Comparison of ENCODE assay signal across 17 cellular contexts in genomic region chr16:67356372-67356771, GRCh38. TPM values are rescaled to one million over a fixed set of nuclear protein-coding genes. Genes with fewer than 3 reads are reported as not detected.
DNase-seq lines count a peak whose midpoint lies in the region; ATAC-seq and TF ChIP-seq lines count a peak whose summit lies in the region.
"Had no signal": no experiment of that assay in that cellular context is flagged by ENCODE, and none has a peak within 500 bp of the region (broad histone marks: within the 10 kb centered on the region; RNA-seq: fewer than 3 reads in every experiment).

No MANE protein-coding gene starts in this region.

- peaks cover 4% of the 10 kb centered on the region for H3K36me3 Mint-ChIP-seq in nephron (ENCODE audit: low read depth)
- H3K36me3 Mint-ChIP-seq in activated CD4-positive, alpha-beta T cell treated with anti-CD3 and anti-CD28 coated beads for 36 hours (ENCODE audit: low read depth): no peaks in the 10 kb centered on the region
- H3K36me3 Mint-ChIP-seq: CD4-positive, alpha-beta memory T cell had no signal

- DNase-seq in NCI-H2227 (lab: John Stamatoyannopoulos, UW; ENCODE audit: unreplicated experiment) (peak; percentile 14), NCI-H2227 treated with DMSO at 0.1 percent for 48 hours (lab: John Stamatoyannopoulos, UW) (no peak), NCI-H69 (lab: John Stamatoyannopoulos, UW) (peak; percentile 1), thyroid gland (no peak)
- no peak for DNase-seq in activated naive CD4-positive, alpha-beta T cell treated with anti-CD3 and anti-CD28 coated beads, Interleukin-2, amount 50 U/mL, for 16 hours
- DNase-seq in activated CD4-positive, alpha-beta T cell treated with anti-CD3 and anti-CD28 coated beads for 36 hours: no peak
- DNase-seq: ACHN; BE2C; CD4-positive, alpha-beta memory T cell; DND-41; GDM1; H9 had no signal

- no peak for ATAC-seq in activated CD4-positive, alpha-beta T cell treated with anti-CD3 and anti-CD28 coated beads for 36 hours
- ATAC-seq: GM23338 had no signal

- intact Hi-C loops in thyroid gland (cut with DNase I): no loop called here
- intact Hi-C loops in activated CD4-positive, alpha-beta T cell treated with anti-CD3 and anti-CD28 coated beads for 36 hours (cut with DNase I, micrococcal nuclease): loop anchor here in 1 of 2 experiments (2.0 to 10.0 kb wide), 2 partner anchors 22 to 328 kb away; no protein-coding TSS in a partner anchor

- H3K27ac Mint-ChIP-seq in nephron: peak overlapping the region; percentile 82 to 95 (median 87)
- no peak overlapping the region for H3K27ac Mint-ChIP-seq in activated CD4-positive, alpha-beta T cell treated with anti-CD3 and anti-CD28 coated beads for 36 hours
- H3K27ac Mint-ChIP-seq: CD4-positive, alpha-beta memory T cell; GM23338; H9 had no signal

- H3K27me3 Mint-ChIP-seq in nephron (ENCODE audit: low read depth): peaks cover 8% of the 10 kb centered on the region
- H3K27me3 Mint-ChIP-seq in activated CD4-positive, alpha-beta T cell treated with anti-CD3 and anti-CD28 coated beads for 36 hours: peaks cover 6% of the 10 kb centered on the region

- H3K4me1 Mint-ChIP-seq in nephron: peaks cover 7% of the 10 kb centered on the region
- H3K4me1 Mint-ChIP-seq in activated CD4-positive, alpha-beta T cell treated with anti-CD3 and anti-CD28 coated beads for 36 hours: peaks cover 2% of the 10 kb centered on the region
- H3K4me1 Mint-ChIP-seq: GM23338, H9 had no signal

- no peaks in the 10 kb centered on the region for H3K4me1 ChIP-seq in thyroid gland
- H3K4me1 ChIP-seq: BE2C had no signal

- POLR2A ChIA-PET in activated CD4-positive, alpha-beta T cell treated with anti-CD3 and anti-CD28 coated beads for 36 hours (lab: Charles Lee): no interaction called here

- no peak overlapping the region for H3K27ac ChIP-seq in thyroid gland
- H3K27ac ChIP-seq: C4-2B had no signal

- TF ChIP-seq CTCF in nephron (IDR thresholded peaks at IDR 0.05; ENCODE audit: unreplicated experiment in 3 of 3): no peak
- TF ChIP-seq CTCF in thyroid gland (IDR thresholded peaks at IDR 0.05): no peak

- no peaks in the 10 kb centered on the region for H3K27me3 ChIP-seq in thyroid gland
- H3K27me3 ChIP-seq: BE2C had no signal

- H3K4me3 ChIP-seq in thyroid gland (replicated peaks in 1 of 3): no peak overlapping the region
- H3K4me3 ChIP-seq: GM23338 had no signal

- no peaks in the 10 kb centered on the region for H3K9me3 Mint-ChIP-seq in nephron
- H3K9me3 Mint-ChIP-seq in activated CD4-positive, alpha-beta T cell treated with anti-CD3 and anti-CD28 coated beads for 36 hours (ENCODE audit: low read depth): no peaks in the 10 kb centered on the region
- H3K9me3 Mint-ChIP-seq: CD4-positive, alpha-beta memory T cell; GM23338; H9 had no signal

- H3K9me3 ChIP-seq in thyroid gland: no peaks in the 10 kb centered on the region
- H3K9me3 ChIP-seq: BE2C had no signal

- CTCF ChIA-PET in activated CD4-positive, alpha-beta T cell treated with anti-CD3 and anti-CD28 coated beads for 36 hours (lab: Charles Lee): interaction anchor here (0.7 to 1.5 kb wide), 4 partner anchors 9 to 43 kb away, joined by 3 to 4 read pairs (median 3); partner anchors contain the start of gene TPPP3

- no peaks in the 10 kb centered on the region for H3K36me3 ChIP-seq in thyroid gland
- H3K36me3 ChIP-seq: BE2C had no signal

- 84 to 93% methylated on average over 3 of the region's 3 CpGs for WGBS in thyroid gland, 2 donors

- H3K4me3 Mint-ChIP-seq in nephron: peak overlapping the region; percentile 1 to 33 (median 9)
- H3K4me3 Mint-ChIP-seq in activated CD4-positive, alpha-beta T cell treated with anti-CD3 and anti-CD28 coated beads for 36 hours: no peak overlapping the region
- H3K4me3 Mint-ChIP-seq: CD4-positive, alpha-beta memory T cell; GM23338; H9 had no signal

- TF ChIP-seq POLR2A in thyroid gland (IDR thresholded peaks at IDR 0.05): no peak

RNA-seq across cellular contexts. Expression of gene LRRC36, which starts 29.8 kb away (rescaled TPM):
- under 1 TPM in 1 of 4 donors, not detected in 3; 0.22 TPM for total RNA-seq in thyroid gland
- under 1 TPM; 0.51 to 0.66 TPM for total RNA-seq in activated CD4-positive, alpha-beta T cell treated with anti-CD3 and anti-CD28 coated beads for 36 hours
- total RNA-seq: A172; CD4-positive, alpha-beta memory T cell; H9; HT1080 had no signal

RNA-seq across cellular contexts. Expression of gene KCTD19, which starts 29.8 kb away (rescaled TPM):
- total RNA-seq in thyroid gland: 1 to 10 TPM in 1 of 4 donors, not detected in 3; 2.6 TPM
- 1 to 10 TPM; 1.8 to 2.0 TPM for total RNA-seq in activated CD4-positive, alpha-beta T cell treated with anti-CD3 and anti-CD28 coated beads for 36 hours
- total RNA-seq: A172; CD4-positive, alpha-beta memory T cell; HT1080 had no signal

RNA-seq across cellular contexts. Expression of gene TPPP3, which starts 36.9 kb away (rescaled TPM):
- 1 to 10 TPM in 2 of 4 donors, under 1 TPM in 2; 0.54 to 2.3 (median 1.5) TPM for total RNA-seq in thyroid gland
- total RNA-seq in activated CD4-positive, alpha-beta T cell treated with anti-CD3 and anti-CD28 coated beads for 36 hours: not detected
- total RNA-seq: CD4-positive, alpha-beta memory T cell; HT1080 had no signal

RNA-seq across cellular contexts. Expression of gene ZDHHC1, which starts 59.9 kb away (rescaled TPM):
- 10 to 100 TPM; 33.3 to 63.8 (median 50.9) TPM for total RNA-seq in thyroid gland
- total RNA-seq in activated CD4-positive, alpha-beta T cell treated with anti-CD3 and anti-CD28 coated beads for 36 hours: under 1 TPM; 0.58 to 0.98 TPM
- total RNA-seq: CD4-positive, alpha-beta memory T cell had no signal

Comparison
In these comparisons a context has a peak if more than half of its experiments do, and no peak if none do; other contexts are left out.
1. DNase-seq: peak in NCI-H2227 (single experiment) and NCI-H69 (single experiment); none in NCI-H2227 treated with DMSO at 0.1 percent for 48 hours (single experiment), thyroid gland (0 of 2), activated naive CD4-positive, alpha-beta T cell treated with anti-CD3 and anti-CD28 coated beads, Interleukin-2, amount 50 U/mL, for 16 hours (single experiment) and activated CD4-positive, alpha-beta T cell treated with anti-CD3 and anti-CD28 coated beads for 36 hours (single experiment).